23 cellular contexts compared by ENCODE assay signal in genomic region chr12:109892165-109892715, GRCh38. TPM values are rescaled to one million over a fixed set of nuclear protein-coding genes. Genes with fewer than 3 reads are reported as not detected.
DNase-seq lines count a peak whose midpoint lies in the region; ATAC-seq and TF ChIP-seq lines count a peak whose summit lies in the region.
"Had no signal": no experiment of that assay in that cellular context is flagged by ENCODE, and none has a peak within 500 bp of the region (broad histone marks: within the 10 kb centered on the region; RNA-seq: fewer than 3 reads in every experiment).

No MANE protein-coding gene starts in this region.

- H3K79me2 ChIP-seq in DND-41 (ENCODE audit: insufficient read depth, low read length), result no peaks in the 10 kb centered on the region

- H3K4me3 Mint-ChIP-seq in CD14-positive monocyte (no peak overlapping the region), activated B cell treated with CpG ODN at 0.5 μM for 24 hours (no peak overlapping the region)
- H3K4me3 Mint-ChIP-seq in naive thymus-derived CD8-positive, alpha-beta T cell, result peak overlapping the region in 5 of 10 donors; percentile 6 to 52 (median 38)
- H3K4me3 Mint-ChIP-seq: activated naive CD4-positive, alpha-beta T cell treated with anti-CD3 and anti-CD28 coated beads for 36 hours had no signal

- POLR2A ChIA-PET in activated B cell treated with CpG ODN at 0.5 μM for 24 hours (lab: Charles Lee), result interaction anchor here (0.6 kb wide), 1 partner anchor 821 kb away, joined by 6 read pairs; no protein-coding TSS in a partner anchor
- POLR2A ChIA-PET in naive thymus-derived CD8-positive, alpha-beta T cell (lab: Charles Lee), result interaction anchor here (0.6 kb wide), 1 partner anchor 10 kb away, joined by 7 read pairs; no protein-coding TSS in a partner anchor

- peaks cover 0 to 6% (median 2%) of the 10 kb centered on the region in 7 donors for H3K9me3 Mint-ChIP-seq in CD14-positive monocyte
- no peaks in the 10 kb centered on the region for H3K9me3 Mint-ChIP-seq in activated B cell treated with CpG ODN at 0.5 μM for 24 hours
- H3K9me3 Mint-ChIP-seq in naive thymus-derived CD8-positive, alpha-beta T cell, result no peaks in the 10 kb centered on the region
- H3K9me3 Mint-ChIP-seq: activated naive CD4-positive, alpha-beta T cell treated with anti-CD3 and anti-CD28 coated beads for 36 hours; T-helper 2 cell treated with Interferon-gamma antibody and Interleukin-4, amounts not matched to agents 5 μg/mL and 100 μg/mL, for 36 hours had no signal

- TF ChIP-seq CTCF in CD14-positive monocyte (IDR thresholded peaks at IDR 0.05) (no peak), DND-41 (IDR thresholded peaks at IDR 0.05; ENCODE audit: borderline replicate concordance, extremely low read depth, low read length, poor library complexity, severe bottlenecking) (no peak), activated B cell treated with CpG ODN at 0.5 μM for 24 hours (IDR thresholded peaks at IDR 0.05) (no peak)

- ATAC-seq in DND-41 (ENCODE audit: insufficient read depth, low read depth) (no peak), activated B cell treated with CpG ODN at 0.5 μM for 24 hours (ENCODE audit: low read depth) (no peak), GM21723 (IDR thresholded peaks at IDR 0.05; ENCODE audit: unreplicated experiment) (no peak)
- no peak for ATAC-seq in naive thymus-derived CD8-positive, alpha-beta T cell
- ATAC-seq: foreskin keratinocyte, psoas muscle had no signal

- peak overlapping the region; percentile 47; the same call in 1 of the 2 replicates for H3K4me2 ChIP-seq in DND-41 (ENCODE audit: insufficient read depth, low read length)

- no peak overlapping the region for H3K4me3 ChIP-seq in DND-41 (ENCODE audit: low read depth in 1 of 2, low read length in 2 of 2)
- H3K4me3 ChIP-seq: ascending aorta, mucosa of descending colon, psoas muscle had no signal

- peaks cover 5% of the 10 kb centered on the region; the same call in 1 of the 2 replicates for H3K4me1 ChIP-seq in DND-41 (ENCODE audit: insufficient read depth, low read length)
- H3K4me1 ChIP-seq: ascending aorta, psoas muscle had no signal

- no peak overlapping the region for H2AFZ ChIP-seq in DND-41 (ENCODE audit: low read depth, low read length)

- CTCF ChIA-PET in activated B cell treated with CpG ODN at 0.5 μM for 24 hours (lab: Charles Lee), result no interaction called here

- peaks cover 0 to 2% (median 0%) of the 10 kb centered on the region in 3 donors for H3K27me3 Mint-ChIP-seq in CD14-positive monocyte (ENCODE audit: low read depth in 3 of 3)
- H3K27me3 Mint-ChIP-seq in activated B cell treated with CpG ODN at 0.5 μM for 24 hours, result no peaks in the 10 kb centered on the region
- H3K27me3 Mint-ChIP-seq in naive thymus-derived CD8-positive, alpha-beta T cell, result no peaks in the 10 kb centered on the region

- peaks cover 55% of the 10 kb centered on the region for H3K4me1 Mint-ChIP-seq in CD14-positive monocyte
- peaks cover 58% of the 10 kb centered on the region for H3K4me1 Mint-ChIP-seq in activated B cell treated with CpG ODN at 0.5 μM for 24 hours
- peaks cover 20 to 52% (median 44%) of the 10 kb centered on the region in 4 donors for H3K4me1 Mint-ChIP-seq in naive thymus-derived CD8-positive, alpha-beta T cell

- no peaks in the 10 kb centered on the region for H3K27me3 ChIP-seq in DND-41 (ENCODE audit: insufficient read depth, low read length, poor library complexity)
- H3K27me3 ChIP-seq: ascending aorta, foreskin keratinocyte had no signal

- no peaks in the 10 kb centered on the region for H3K9me3 ChIP-seq in DND-41 (ENCODE audit: insufficient read depth, low read length, severe bottlenecking)
- H3K9me3 ChIP-seq: ascending aorta, mucosa of descending colon, psoas muscle had no signal

- DNase-seq in CD14-positive monocyte (ENCODE audit: low spot score), result no peak
- no peak for DNase-seq in DND-41
- DNase-seq in activated B cell treated with CpG ODN at 0.5 μM for 24 hours, result no peak
- DNase-seq in naive thymus-derived CD8-positive, alpha-beta T cell, result no peak
- DNase-seq in cardiac septum (ENCODE audit: low spot score), result no peak
- no peak for DNase-seq in KBM-7
- DNase-seq: activated CD4-positive, alpha-beta T cell treated with anti-CD3 and anti-CD28 coated beads, Interleukin-2, amount 50 U/mL, for 4 hours; activated T-cell treated with anti-CD3 and anti-CD28 coated beads, Interleukin-2, amount 50 U/mL, for 1 hour; central memory CD4-positive, alpha-beta T cell; DMS79; foreskin keratinocyte; hypothalamus; mucosa of descending colon; NCI-H1436; NCI-H524; psoas muscle; stimulated activated CD4-positive, alpha-beta T cell treated with anti-CD3 and anti-CD28 coated beads, Interleukin-1b, Interleukin-23, amount 100 ng/mL, for 48 hours; stimulated activated naive CD4-positive, alpha-beta T cell; WERI-Rb-1 had no signal

- intact Hi-C loops in CD14-positive monocyte (cut with micrococcal nuclease) (no loop called here), activated B cell treated with CpG ODN at 0.5 μM for 24 hours (cut with micrococcal nuclease) (no loop called here), cardiac septum (cut with DNase I) (no loop called here)

- H3K27ac Mint-ChIP-seq in CD14-positive monocyte (peak overlapping the region in 4 of 7 donors; percentile 26 to 83 (median 72)), activated B cell treated with CpG ODN at 0.5 μM for 24 hours (peak overlapping the region; percentile 83)
- H3K27ac Mint-ChIP-seq in naive thymus-derived CD8-positive, alpha-beta T cell, result peak overlapping the region in 6 of 10 donors; percentile 43 to 93 (median 63)
- H3K27ac Mint-ChIP-seq: activated naive CD4-positive, alpha-beta T cell treated with anti-CD3 and anti-CD28 coated beads for 36 hours; T-helper 2 cell treated with Interferon-gamma antibody and Interleukin-4, amounts not matched to agents 5 μg/mL and 100 μg/mL, for 36 hours had no signal

- H3K36me3 ChIP-seq in DND-41 (ENCODE audit: insufficient read depth, low read length), result no peaks in the 10 kb centered on the region
- H3K36me3 ChIP-seq: ascending aorta, WERI-Rb-1 had no signal

- in situ Hi-C loops in KBM-7 (cut with MboI; ENCODE audit: low pct_unique_long_range_greater_than_20kb, low sequenced_read_pairs), result no loop called here

- no peaks in the 10 kb centered on the region for H4K20me1 ChIP-seq in DND-41 (ENCODE audit: insufficient read depth, low read length)

- H3K9ac ChIP-seq in DND-41 (ENCODE audit: low read depth, low read length), result no peak overlapping the region

- H3K36me3 Mint-ChIP-seq in CD14-positive monocyte, result peaks cover 3 to 8% of the 10 kb centered on the region in 2 donors
- no peaks in the 10 kb centered on the region for H3K36me3 Mint-ChIP-seq in activated B cell treated with CpG ODN at 0.5 μM for 24 hours (ENCODE audit: low read depth)
- H3K36me3 Mint-ChIP-seq in naive thymus-derived CD8-positive, alpha-beta T cell, result no peaks in the 10 kb centered on the region

- no peak overlapping the region for H3K27ac ChIP-seq in DND-41 (ENCODE audit: low read length)
- H3K27ac ChIP-seq: ascending aorta, foreskin keratinocyte, psoas muscle, WERI-Rb-1 had no signal

RNA-seq across cellular contexts. Expression of gene TCHP, which starts 7.8 kb away (rescaled TPM):
- polyA plus RNA-seq in CD14-positive monocyte, result 1 to 10 TPM; 2.6 to 7.3 TPM
- total RNA-seq in activated B cell treated with CpG ODN at 0.5 μM for 24 hours (26.0 and 28.3 TPM in 2 replicates), cardiac septum (9.3 TPM)
- total RNA-seq in naive thymus-derived CD8-positive, alpha-beta T cell, result 10 to 100 TPM; 36.8 to 39.1 TPM
- polyA plus RNA-seq in naive thymus-derived CD8-positive, alpha-beta T cell, result 10 to 100 TPM in 1 of 3 donors, 1 to 10 TPM in 2; 6.7 to 11.1 (median 8.6) TPM

RNA-seq across cellular contexts. Expression of gene GLTP, which starts 11.9 kb away (rescaled TPM):
- polyA plus RNA-seq in CD14-positive monocyte, result 10 to 100 TPM; 46.2 to 65.9 TPM
- total RNA-seq in activated B cell treated with CpG ODN at 0.5 μM for 24 hours (26.5 and 30.0 TPM in 2 replicates), cardiac septum (23.3 TPM)
- total RNA-seq in naive thymus-derived CD8-positive, alpha-beta T cell, result 10 to 100 TPM; 21.2 to 21.8 TPM
- polyA plus RNA-seq in naive thymus-derived CD8-positive, alpha-beta T cell, result 10 to 100 TPM; 29.7 to 41.7 (median 41.1) TPM

RNA-seq across cellular contexts. Expression of gene TRPV4, which starts 59.0 kb away (rescaled TPM):
- polyA plus RNA-seq in CD14-positive monocyte, result 1 to 10 TPM in 1 of 2 donors, under 1 TPM in 1; 0.64 to 2.0 TPM
- total RNA-seq in activated B cell treated with CpG ODN at 0.5 μM for 24 hours (not detected in 2 replicates), cardiac septum (0.46 TPM)
- not detected for total RNA-seq in naive thymus-derived CD8-positive, alpha-beta T cell
- not detected for polyA plus RNA-seq in naive thymus-derived CD8-positive, alpha-beta T cell
- total RNA-seq: activated naive CD4-positive, alpha-beta T cell treated with anti-CD3 and anti-CD28 coated beads for 36 hours; ascending aorta had no signal
